In the genomic region with DNA sequence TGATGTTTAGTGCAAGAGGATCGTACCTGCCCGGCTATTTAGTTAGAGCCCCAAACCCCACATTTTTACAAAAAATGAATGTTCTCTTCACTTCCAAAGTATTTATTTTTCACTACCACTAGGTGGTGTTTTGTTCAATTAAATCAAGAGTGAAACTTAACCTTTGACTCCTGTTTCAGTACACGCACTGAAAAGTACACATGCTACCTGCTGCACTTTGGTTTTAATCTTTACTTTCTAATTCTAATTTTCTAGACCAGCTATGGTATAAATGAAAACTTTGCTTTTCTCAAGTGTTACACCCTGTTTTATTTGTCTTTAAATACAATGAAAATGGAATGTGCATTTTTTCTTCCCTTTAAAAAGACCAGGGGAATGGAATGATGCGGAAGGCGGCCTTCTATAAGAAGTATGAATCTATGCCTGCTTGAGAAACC, we compare ENCODE assay signal across 1 cellular context.
TF ChIP-seq lines count a peak whose summit lies in the region.

No MANE protein-coding gene starts in this region.

TF ChIP-seq in GM23338, 12 proteins besides CTCF, POLR2A, EP300 and RAD21 (continued from another document):
- TF ChIP-seq, protein P1, sequence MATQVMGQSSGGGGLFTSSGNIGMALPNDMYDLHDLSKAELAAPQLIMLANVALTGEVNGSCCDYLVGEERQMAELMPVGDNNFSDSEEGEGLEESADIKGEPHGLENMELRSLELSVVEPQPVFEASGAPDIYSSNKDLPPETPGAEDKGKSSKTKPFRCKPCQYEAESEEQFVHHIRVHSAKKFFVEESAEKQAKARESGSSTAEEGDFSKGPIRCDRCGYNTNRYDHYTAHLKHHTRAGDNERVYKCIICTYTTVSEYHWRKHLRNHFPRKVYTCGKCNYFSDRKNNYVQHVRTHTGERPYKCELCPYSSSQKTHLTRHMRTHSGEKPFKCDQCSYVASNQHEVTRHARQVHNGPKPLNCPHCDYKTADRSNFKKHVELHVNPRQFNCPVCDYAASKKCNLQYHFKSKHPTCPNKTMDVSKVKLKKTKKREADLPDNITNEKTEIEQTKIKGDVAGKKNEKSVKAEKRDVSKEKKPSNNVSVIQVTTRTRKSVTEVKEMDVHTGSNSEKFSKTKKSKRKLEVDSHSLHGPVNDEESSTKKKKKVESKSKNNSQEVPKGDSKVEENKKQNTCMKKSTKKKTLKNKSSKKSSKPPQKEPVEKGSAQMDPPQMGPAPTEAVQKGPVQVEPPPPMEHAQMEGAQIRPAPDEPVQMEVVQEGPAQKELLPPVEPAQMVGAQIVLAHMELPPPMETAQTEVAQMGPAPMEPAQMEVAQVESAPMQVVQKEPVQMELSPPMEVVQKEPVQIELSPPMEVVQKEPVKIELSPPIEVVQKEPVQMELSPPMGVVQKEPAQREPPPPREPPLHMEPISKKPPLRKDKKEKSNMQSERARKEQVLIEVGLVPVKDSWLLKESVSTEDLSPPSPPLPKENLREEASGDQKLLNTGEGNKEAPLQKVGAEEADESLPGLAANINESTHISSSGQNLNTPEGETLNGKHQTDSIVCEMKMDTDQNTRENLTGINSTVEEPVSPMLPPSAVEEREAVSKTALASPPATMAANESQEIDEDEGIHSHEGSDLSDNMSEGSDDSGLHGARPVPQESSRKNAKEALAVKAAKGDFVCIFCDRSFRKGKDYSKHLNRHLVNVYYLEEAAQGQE (IDR thresholded peaks at IDR 0.05; ENCODE audit: unreplicated experiment): no peak
- TF ChIP-seq CREB1 (CRISPR knock-in tag; IDR thresholded peaks at IDR 0.05; ENCODE audit: low read depth) (no peak), ZNF331 (CRISPR knock-in tag; IDR thresholded peaks at IDR 0.05; ENCODE audit: low read depth) (no peak), POLR2AphosphoS5 (IDR thresholded peaks at IDR 0.05; ENCODE audit: low read depth) (no peak), EZH2phosphoT487 (IDR thresholded peaks at IDR 0.05; ENCODE audit: unreplicated experiment) (no peak), ZNF114 (CRISPR knock-in tag; IDR thresholded peaks at IDR 0.05) (no peak), JUNB (IDR thresholded peaks at IDR 0.05; ENCODE audit: unreplicated experiment) (no peak)
- TF ChIP-seq, protein P2, sequence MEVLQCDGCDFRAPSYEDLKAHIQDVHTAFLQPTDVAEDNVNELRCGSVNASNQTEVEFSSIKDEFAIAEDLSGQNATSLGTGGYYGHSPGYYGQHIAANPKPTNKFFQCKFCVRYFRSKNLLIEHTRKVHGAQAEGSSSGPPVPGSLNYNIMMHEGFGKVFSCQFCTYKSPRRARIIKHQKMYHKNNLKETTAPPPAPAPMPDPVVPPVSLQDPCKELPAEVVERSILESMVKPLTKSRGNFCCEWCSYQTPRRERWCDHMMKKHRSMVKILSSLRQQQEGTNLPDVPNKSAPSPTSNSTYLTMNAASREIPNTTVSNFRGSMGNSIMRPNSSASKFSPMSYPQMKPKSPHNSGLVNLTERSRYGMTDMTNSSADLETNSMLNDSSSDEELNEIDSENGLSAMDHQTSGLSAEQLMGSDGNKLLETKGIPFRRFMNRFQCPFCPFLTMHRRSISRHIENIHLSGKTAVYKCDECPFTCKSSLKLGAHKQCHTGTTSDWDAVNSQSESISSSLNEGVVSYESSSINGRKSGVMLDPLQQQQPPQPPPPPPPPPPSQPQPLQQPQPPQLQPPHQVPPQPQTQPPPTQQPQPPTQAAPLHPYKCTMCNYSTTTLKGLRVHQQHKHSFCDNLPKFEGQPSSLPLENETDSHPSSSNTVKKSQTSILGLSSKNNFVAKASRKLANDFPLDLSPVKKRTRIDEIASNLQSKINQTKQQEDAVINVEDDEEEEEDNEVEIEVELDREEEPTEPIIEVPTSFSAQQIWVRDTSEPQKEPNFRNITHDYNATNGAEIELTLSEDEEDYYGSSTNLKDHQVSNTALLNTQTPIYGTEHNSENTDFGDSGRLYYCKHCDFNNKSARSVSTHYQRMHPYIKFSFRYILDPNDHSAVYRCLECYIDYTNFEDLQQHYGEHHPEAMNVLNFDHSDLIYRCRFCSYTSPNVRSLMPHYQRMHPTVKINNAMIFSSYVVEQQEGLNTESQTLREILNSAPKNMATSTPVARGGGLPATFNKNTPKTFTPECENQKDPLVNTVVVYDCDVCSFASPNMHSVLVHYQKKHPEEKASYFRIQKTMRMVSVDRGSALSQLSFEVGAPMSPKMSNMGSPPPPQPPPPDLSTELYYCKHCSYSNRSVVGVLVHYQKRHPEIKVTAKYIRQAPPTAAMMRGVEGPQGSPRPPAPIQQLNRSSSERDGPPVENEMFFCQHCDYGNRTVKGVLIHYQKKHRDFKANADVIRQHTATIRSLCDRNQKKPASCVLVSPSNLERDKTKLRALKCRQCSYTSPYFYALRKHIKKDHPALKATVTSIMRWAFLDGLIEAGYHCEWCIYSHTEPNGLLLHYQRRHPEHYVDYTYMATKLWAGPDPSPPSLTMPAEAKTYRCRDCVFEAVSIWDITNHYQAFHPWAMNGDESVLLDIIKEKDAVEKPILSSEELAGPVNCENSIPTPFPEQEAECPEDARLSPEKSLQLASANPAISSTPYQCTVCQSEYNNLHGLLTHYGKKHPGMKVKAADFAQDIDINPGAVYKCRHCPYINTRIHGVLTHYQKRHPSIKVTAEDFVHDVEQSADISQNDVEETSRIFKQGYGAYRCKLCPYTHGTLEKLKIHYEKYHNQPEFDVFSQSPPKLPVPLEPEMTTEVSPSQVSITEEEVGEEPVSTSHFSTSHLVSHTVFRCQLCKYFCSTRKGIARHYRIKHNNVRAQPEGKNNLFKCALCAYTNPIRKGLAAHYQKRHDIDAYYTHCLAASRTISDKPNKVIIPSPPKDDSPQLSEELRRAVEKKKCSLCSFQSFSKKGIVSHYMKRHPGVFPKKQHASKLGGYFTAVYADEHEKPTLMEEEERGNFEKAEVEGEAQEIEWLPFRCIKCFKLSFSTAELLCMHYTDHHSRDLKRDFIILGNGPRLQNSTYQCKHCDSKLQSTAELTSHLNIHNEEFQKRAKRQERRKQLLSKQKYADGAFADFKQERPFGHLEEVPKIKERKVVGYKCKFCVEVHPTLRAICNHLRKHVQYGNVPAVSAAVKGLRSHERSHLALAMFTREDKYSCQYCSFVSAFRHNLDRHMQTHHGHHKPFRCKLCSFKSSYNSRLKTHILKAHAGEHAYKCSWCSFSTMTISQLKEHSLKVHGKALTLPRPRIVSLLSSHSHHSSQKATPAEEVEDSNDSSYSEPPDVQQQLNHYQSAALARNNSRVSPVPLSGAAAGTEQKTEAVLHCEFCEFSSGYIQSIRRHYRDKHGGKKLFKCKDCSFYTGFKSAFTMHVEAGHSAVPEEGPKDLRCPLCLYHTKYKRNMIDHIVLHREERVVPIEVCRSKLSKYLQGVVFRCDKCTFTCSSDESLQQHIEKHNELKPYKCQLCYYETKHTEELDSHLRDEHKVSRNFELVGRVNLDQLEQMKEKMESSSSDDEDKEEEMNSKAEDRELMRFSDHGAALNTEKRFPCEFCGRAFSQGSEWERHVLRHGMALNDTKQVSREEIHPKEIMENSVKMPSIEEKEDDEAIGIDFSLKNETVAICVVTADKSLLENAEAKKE (CRISPR knock-in tag; IDR thresholded peaks at IDR 0.05): no peak
TF ChIP-seq in GM23338: peak in this region for 0.
